In the genomic region with DNA sequence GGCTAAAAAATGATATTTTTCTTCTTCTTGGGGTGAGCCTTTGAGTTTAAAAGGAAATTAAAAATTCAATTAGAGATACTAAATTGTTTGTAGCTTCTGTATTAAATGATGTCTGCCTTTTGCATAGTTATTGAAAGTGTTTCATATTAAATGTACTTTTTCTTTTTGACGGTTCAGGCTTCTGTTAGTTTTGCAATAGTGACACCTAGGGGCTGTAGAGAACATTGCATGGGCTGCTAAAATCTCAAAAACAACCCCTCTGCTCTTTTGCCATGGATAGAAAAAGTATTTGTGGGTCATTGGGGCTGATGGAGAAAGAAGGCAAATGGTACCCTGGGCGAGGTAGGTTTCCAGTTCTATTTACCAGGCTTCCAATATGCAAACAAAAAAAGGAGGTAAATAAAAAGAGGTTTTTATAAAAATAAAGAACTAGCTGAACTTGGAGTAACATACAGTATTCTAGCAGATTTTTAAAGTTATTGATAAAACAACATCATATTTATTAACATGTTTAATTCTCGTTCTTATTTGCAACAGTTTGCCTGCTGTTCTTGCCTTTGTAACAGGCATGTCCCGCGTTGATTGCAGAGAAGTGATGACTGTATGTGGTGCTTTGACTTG, we compare ENCODE assay signal across 8 cellular contexts.
DNase-seq lines count a peak whose midpoint lies in the region; ATAC-seq, FAIRE-seq and TF ChIP-seq lines count a peak whose summit lies in the region.

No MANE protein-coding gene starts in this region.

- H3K4me1 ChIP-seq in small intestine (ENCODE audit: control insufficient read depth in 2 of 2, insufficient read depth in 1 of 2, low read depth in 1 of 2, low read length in 1 of 2), result no peaks in the 10 kb centered on the region

- 44 to 50% (median 46%) methylated on average over 5 of the region's 5 CpGs for WGBS in small intestine, 3 donors

- ATAC-seq in HG02884 (IDR thresholded peaks at IDR 0.05; ENCODE audit: unreplicated experiment), result no peak

- H3K36me3 Mint-ChIP-seq in activated naive CD4-positive, alpha-beta T cell treated with anti-CD3 and anti-CD28 coated beads, Interleukin-2, amount 10 ng/mL, durations not matched to agents 7 days and 5 days, result no peaks in the 10 kb centered on the region

- FAIRE-seq in GM18507 (lab: Jason Lieb, UNC), result peak; percentile 83
- peak; percentile 47 for FAIRE-seq in small intestine (lab: Jason Lieb, UNC)

- no peak for DNase-seq in BJ (ENCODE audit: low read depth)
- DNase-seq in GM18507 (ENCODE audit: extremely low spot score, insufficient read length, low read depth), result peak; percentile 14
- peak; percentile 28 for DNase-seq in NCI-H460 (ENCODE audit: extremely low read depth, low read depth)
- DNase-seq in activated naive CD4-positive, alpha-beta T cell treated with anti-CD3 and anti-CD28 coated beads, Interleukin-2, amount 10 ng/mL, durations not matched to agents 7 days and 5 days, result peak; percentile 26
- peak; percentile 19 for DNase-seq in hepatic stellate cell (ENCODE audit: low spot score)
- DNase-seq in small intestine, result peak; percentile 61
- no peak for DNase-seq in activated CD4-positive, CD25-positive, alpha-beta regulatory T cell treated with anti-CD3 and anti-CD28 coated beads, Interleukin-2, amount 50 U/mL, for 72 hours

- no peak overlapping the region for H3K27ac ChIP-seq in small intestine (ENCODE audit: low read depth in 1 of 2, low read length in 1 of 2)

- peak; percentile 90 for TF ChIP-seq CTCF in BJ (IDR thresholded peaks at IDR 0.05; ENCODE audit: insufficient read depth, low read depth, low read length)

- no peaks in the 10 kb centered on the region for H3K9me3 ChIP-seq in small intestine (ENCODE audit: control insufficient read depth, low read depth)

- H3K36me3 ChIP-seq in BJ (ENCODE audit: control insufficient read depth, insufficient read depth, low read length) (no peaks in the 10 kb centered on the region), small intestine (ENCODE audit: control insufficient read depth in 2 of 2, insufficient read depth in 2 of 2, low read length in 2 of 2) (peaks cover 0 to 2% of the 10 kb centered on the region in 2 donors)

- POLR2A ChIA-PET in BJ (lab: Charles Lee), result interaction anchor here (0.8 kb wide), 1 partner anchor 915 kb away, joined by 5 read pairs; the partner anchor contains the start of gene JUN

- H3K4me3 ChIP-seq in BJ (ENCODE audit: low read depth, low read length), result no peak overlapping the region
- no peak overlapping the region for H3K4me3 ChIP-seq in small intestine (ENCODE audit: low read depth in 1 of 2, low read length in 2 of 2)

- H3K9me3 Mint-ChIP-seq in activated naive CD4-positive, alpha-beta T cell treated with anti-CD3 and anti-CD28 coated beads, Interleukin-2, amount 10 ng/mL, durations not matched to agents 7 days and 5 days, result no peaks in the 10 kb centered on the region

- H3K27ac Mint-ChIP-seq in activated naive CD4-positive, alpha-beta T cell treated with anti-CD3 and anti-CD28 coated beads, Interleukin-2, amount 10 ng/mL, durations not matched to agents 7 days and 5 days, result no peak overlapping the region

- H3K27me3 ChIP-seq in BJ (ENCODE audit: control insufficient read depth, insufficient read depth, low read length) (no peaks in the 10 kb centered on the region), small intestine (ENCODE audit: control insufficient read depth in 2 of 2, insufficient read depth in 2 of 2, low read length in 2 of 2) (no peaks in the 10 kb centered on the region)

- H3K4me1 Mint-ChIP-seq in activated naive CD4-positive, alpha-beta T cell treated with anti-CD3 and anti-CD28 coated beads, Interleukin-2, amount 10 ng/mL, durations not matched to agents 7 days and 5 days, result peaks cover 29% of the 10 kb centered on the region

- no peak overlapping the region for H3K4me3 Mint-ChIP-seq in activated naive CD4-positive, alpha-beta T cell treated with anti-CD3 and anti-CD28 coated beads, Interleukin-2, amount 10 ng/mL, durations not matched to agents 7 days and 5 days

- peaks cover 4% of the 10 kb centered on the region for H3K27me3 Mint-ChIP-seq in activated naive CD4-positive, alpha-beta T cell treated with anti-CD3 and anti-CD28 coated beads, Interleukin-2, amount 10 ng/mL, durations not matched to agents 7 days and 5 days

- CTCF ChIA-PET in BJ (lab: Yijun Ruan, JAX), result interaction anchor here (0.6 to 9.4 kb wide), 52 partner anchors 9 to 961 kb away, joined by 3 to 69 read pairs (median 3); partner anchors contain the start of gene JUN
- CTCF ChIA-PET in activated naive CD4-positive, alpha-beta T cell treated with anti-CD3 and anti-CD28 coated beads, Interleukin-2, amount 10 ng/mL, durations not matched to agents 7 days and 5 days (lab: Charles Lee), result interaction anchor here (0.7 to 3.9 kb wide), 35 partner anchors 10 to 1183 kb away, joined by 3 to 47 read pairs (median 4); partner anchors contain the start of gene FGGY

Comparison
In these comparisons a context has a peak if more than half of its experiments do, and no peak if none do; other contexts are left out.
1. DNase-seq: peak in GM18507 (single experiment), NCI-H460 (single experiment), activated naive CD4-positive, alpha-beta T cell treated with anti-CD3 and anti-CD28 coated beads, Interleukin-2, amount 10 ng/mL, durations not matched to agents 7 days and 5 days (single experiment), hepatic stellate cell (single experiment) and small intestine (single experiment); none in BJ (single experiment) and activated CD4-positive, CD25-positive, alpha-beta regulatory T cell treated with anti-CD3 and anti-CD28 coated beads, Interleukin-2, amount 50 U/mL, for 72 hours (single experiment).